1 cellular context compared by ENCODE assay signal in genomic region chr11:70420008-70420464, GRCh38.
TF ChIP-seq lines count a peak whose summit lies in the region.

No MANE protein-coding gene starts in this region.

TF ChIP-seq in HepG2, 621 proteins besides CTCF, POLR2A, EP300 and RAD21 (continued from another document):
- no peak for TF ChIP-seq SMYD3 (CRISPR knock-in tag; IDR thresholded peaks at IDR 0.05)
TF ChIP-seq in HepG2: peak in this region for 0.
